ENCODE assay signal across 8 cellular contexts in genomic region chr2:97797355-97797754, GRCh38.
"Had no signal": no experiment of that assay in that cellular context is flagged by ENCODE, and none has a peak within 500 bp of the region (broad histone marks: within the 10 kb centered on the region; RNA-seq: fewer than 3 reads in every experiment).

No MANE protein-coding gene starts in this region.

- H3K4me3 ChIP-seq: GM23248, HAP-1 had no signal

- H2AFZ ChIP-seq: GM23248 had no signal

- H3K9ac ChIP-seq: GM23248, KMS-11 had no signal

- H3K4me2 ChIP-seq: KMS-11 had no signal

- H3K4me1 ChIP-seq: HAP-1 had no signal

- ATAC-seq: HCT116 had no signal

- DNase-seq: GM23248, GOT3, H7, HFFc6, KBM-7 had no signal

- H3K27ac ChIP-seq: GM23248, KMS-11 had no signal

- H3K9me3 ChIP-seq: HAP-1 had no signal
